In genomic region chr16:26189496-26190005, GRCh38 we compare ENCODE assay signal across 16 cellular contexts.
DNase-seq lines count a peak whose midpoint lies in the region; TF ChIP-seq lines count a peak whose summit lies in the region.
"Had no signal": no experiment of that assay in that cellular context is flagged by ENCODE, and none has a peak within 500 bp of the region (broad histone marks: within the 10 kb centered on the region; RNA-seq: fewer than 3 reads in every experiment).

No MANE protein-coding gene starts in this region.

- peaks cover 24% of the 10 kb centered on the region for H3K9me3 Mint-ChIP-seq in mesothelial cell of epicardium

- 8% methylated on average over 8 of the region's 8 CpGs for WGBS in esophagus muscularis mucosa
- 24% methylated on average over 8 of the region's 8 CpGs for WGBS in smooth muscle cell (ENCODE audit: low lambda C conversion rate)

- H3K9ac ChIP-seq in SK-N-MC (ENCODE audit: insufficient read length) (no peak overlapping the region), smooth muscle cell (ENCODE audit: low read depth) (no peak overlapping the region)
- H3K9ac ChIP-seq: BLaER1 treated with 17β-estradiol and CSF1 and Interleukin-3, amounts not matched to agents 10 nM and 100 nM; GM23248 had no signal

- peak overlapping the region; percentile 30 for H3K4me2 ChIP-seq in smooth muscle cell
- H3K4me2 ChIP-seq: BLaER1 treated with 17β-estradiol and CSF1 and Interleukin-3, amounts not matched to agents 10 nM and 100 nM had no signal

- no peak for TF ChIP-seq CTCF in esophagus muscularis mucosa (IDR thresholded peaks at IDR 0.05)
- TF ChIP-seq CTCF in mesothelial cell of epicardium (IDR thresholded peaks at IDR 0.05; ENCODE audit: unreplicated experiment), result no peak
- TF ChIP-seq CTCF in smooth muscle cell (IDR thresholded peaks at IDR 0.05; ENCODE audit: borderline replicate concordance, insufficient read depth, poor library complexity, severe bottlenecking), result no peak

- H3K4me1 Mint-ChIP-seq in mesothelial cell of epicardium, result peaks cover 55% of the 10 kb centered on the region
- H3K4me1 Mint-ChIP-seq: CD4-positive, CD25-positive, alpha-beta regulatory T cell; IgD-negative memory B cell had no signal

- no peaks in the 10 kb centered on the region for H3K9me3 ChIP-seq in SK-N-MC (ENCODE audit: low read depth, low read length)
- no peaks in the 10 kb centered on the region for H3K9me3 ChIP-seq in esophagus muscularis mucosa
- no peaks in the 10 kb centered on the region for H3K9me3 ChIP-seq in smooth muscle cell (replicated peaks; ENCODE audit: low read depth)
- H3K9me3 ChIP-seq: BLaER1 treated with 17β-estradiol and CSF1 and Interleukin-3, amounts not matched to agents 10 nM and 100 nM had no signal

- peak; percentile 2 for DNase-seq in SK-N-MC (ENCODE audit: low read depth, low spot score)
- peak; percentile 62 for DNase-seq in esophagus muscularis mucosa (ENCODE audit: extremely low spot score)
- peak in 1 of 2 experiments; percentile 41 for DNase-seq in mesothelial cell of epicardium (ENCODE audit: low spot score in 2 of 2, unreplicated experiment in 2 of 2)
- DNase-seq in smooth muscle cell (lab: John Stamatoyannopoulos, UW; ENCODE audit: unreplicated experiment), result no peak
- DNase-seq in COLO829 (ENCODE audit: low spot score), result no peak
- no peak for DNase-seq in NCI-H2107 (lab: John Stamatoyannopoulos, UW)
- DNase-seq in stimulated activated naive CD4-positive, alpha-beta T cell treated with Interleukin-2 at 50 U/mL for 16 hours (lab: John Stamatoyannopoulos, UW), result no peak
- DNase-seq: ACHN; Calu3; CD4-positive, CD25-positive, alpha-beta regulatory T cell; DMS 273 treated with DMSO at 0.1 percent for 48 hours; GM23248; H7 had no signal

- no peaks in the 10 kb centered on the region for H3F3A ChIP-seq in smooth muscle cell (ENCODE audit: low read depth)

- no peak overlapping the region for H3K4me3 Mint-ChIP-seq in mesothelial cell of epicardium
- H3K4me3 Mint-ChIP-seq: CD4-positive, CD25-positive, alpha-beta regulatory T cell; IgD-negative memory B cell had no signal

- peaks cover 8% of the 10 kb centered on the region for H3K36me3 Mint-ChIP-seq in mesothelial cell of epicardium
- H3K36me3 Mint-ChIP-seq: CD4-positive, CD25-positive, alpha-beta regulatory T cell had no signal

- no peaks in the 10 kb centered on the region for H3K79me2 ChIP-seq in smooth muscle cell (ENCODE audit: low read depth)

- TF ChIP-seq EP300 in esophagus muscularis mucosa (IDR thresholded peaks at IDR 0.05), result no peak

- H2AFZ ChIP-seq in smooth muscle cell (ENCODE audit: low read depth), result no peak overlapping the region
- H2AFZ ChIP-seq: GM23248 had no signal

- H3K4me3 ChIP-seq in SK-N-MC, result no peak overlapping the region
- H3K4me3 ChIP-seq in esophagus muscularis mucosa, result no peak overlapping the region
- H3K4me3 ChIP-seq in smooth muscle cell, result no peak overlapping the region
- H3K4me3 ChIP-seq: BLaER1 treated with 17β-estradiol and CSF1 and Interleukin-3, amounts not matched to agents 10 nM and 100 nM; GM12878; GM23248 had no signal

- intact Hi-C loops in esophagus muscularis mucosa (cut with DNase I), result no loop called here

- no peaks in the 10 kb centered on the region for H3K36me3 ChIP-seq in SK-N-MC (ENCODE audit: insufficient read depth, low read length)
- no peaks in the 10 kb centered on the region for H3K36me3 ChIP-seq in esophagus muscularis mucosa
- H3K36me3 ChIP-seq in smooth muscle cell (ENCODE audit: low read depth), result no peaks in the 10 kb centered on the region
- H3K36me3 ChIP-seq: BLaER1 treated with 17β-estradiol and CSF1 and Interleukin-3, amounts not matched to agents 10 nM and 100 nM had no signal

- no peak overlapping the region for H3K27ac ChIP-seq in SK-N-MC
- peak overlapping the region in 1 of 4 donors; percentile 53 for H3K27ac ChIP-seq in esophagus muscularis mucosa (replicated peaks in 1 of 4)
- no peak overlapping the region for H3K27ac ChIP-seq in smooth muscle cell (ENCODE audit: low read depth)
- H3K27ac ChIP-seq: BLaER1 treated with 17β-estradiol and CSF1 and Interleukin-3, amounts not matched to agents 10 nM and 100 nM; GM23248 had no signal

- H3K4me1 ChIP-seq in esophagus muscularis mucosa, result peaks cover 0 to 11% (median 3%) of the 10 kb centered on the region in 4 donors
- H3K4me1 ChIP-seq in smooth muscle cell (ENCODE audit: low read depth), result no peaks in the 10 kb centered on the region

- H3K27ac Mint-ChIP-seq in mesothelial cell of epicardium, result peak overlapping the region; percentile 90
- H3K27ac Mint-ChIP-seq: CD4-positive, CD25-positive, alpha-beta regulatory T cell; IgD-negative memory B cell had no signal

- no peaks in the 10 kb centered on the region for H3K27me3 Mint-ChIP-seq in mesothelial cell of epicardium (ENCODE audit: low read depth)
- H3K27me3 Mint-ChIP-seq: IgD-negative memory B cell had no signal

- H3K27me3 ChIP-seq in esophagus muscularis mucosa (no peaks in the 10 kb centered on the region), smooth muscle cell (ENCODE audit: low read depth) (peaks cover 5% of the 10 kb centered on the region)
- H3K27me3 ChIP-seq: BLaER1 treated with 17β-estradiol and CSF1 and Interleukin-3, amounts not matched to agents 10 nM and 100 nM had no signal

- no peaks in the 10 kb centered on the region for H4K20me1 ChIP-seq in smooth muscle cell (ENCODE audit: low read depth)
- H4K20me1 ChIP-seq: BLaER1 treated with 17β-estradiol and CSF1 and Interleukin-3, amounts not matched to agents 10 nM and 100 nM had no signal

- TF ChIP-seq POLR2A in esophagus muscularis mucosa (IDR thresholded peaks at IDR 0.05; ENCODE audit: low read depth), result no peak

Comparison
In these comparisons a context has a peak if more than half of its experiments do, and no peak if none do; other contexts are left out.
1. DNase-seq: peak in SK-N-MC (single experiment) and esophagus muscularis mucosa (single experiment); none in smooth muscle cell (single experiment), COLO829 (single experiment), NCI-H2107 (single experiment) and stimulated activated naive CD4-positive, alpha-beta T cell treated with Interleukin-2 at 50 U/mL for 16 hours (single experiment).